ENCODE assay signal across 14 cellular contexts in genomic region chr16:19810817-19811731, GRCh38.
A peak's percentile ranks its signal among the peaks of the same experiment; 100 is the strongest.
DNase-seq lines count a peak whose midpoint lies in the region; TF ChIP-seq lines count a peak whose summit lies in the region.
"Had no signal": no experiment of that assay in that cellular context is flagged by ENCODE, and none has a peak within 500 bp of the region (broad histone marks: within the 10 kb centered on the region; RNA-seq: fewer than 3 reads in every experiment).

No MANE protein-coding gene starts in this region.

- WGBS in prostate gland: 63% methylated on average over 13 of the region's 13 CpGs

- H3K9me3 Mint-ChIP-seq in activated naive CD4-positive, alpha-beta T cell treated with anti-CD3 and anti-CD28 coated beads for 36 hours: peaks cover 8% of the 10 kb centered on the region

- no peaks in the 10 kb centered on the region for H3K79me2 ChIP-seq in osteoblast (ENCODE audit: insufficient read depth, low read length)

- no peak for TF ChIP-seq CTCF in epithelial cell of proximal tubule (conservative IDR thresholded peaks at IDR 0.05; ENCODE audit: low read depth, low read length)
- no peak for TF ChIP-seq CTCF in osteoblast (IDR thresholded peaks at IDR 0.05; ENCODE audit: extremely low read depth, low read depth, low read length)
- TF ChIP-seq CTCF in prostate gland (IDR thresholded peaks at IDR 0.05): no peak

- CTCF ChIA-PET in activated naive CD4-positive, alpha-beta T cell treated with anti-CD3 and anti-CD28 coated beads for 36 hours (lab: Charles Lee): interaction anchor here (0.8 kb wide), 1 partner anchor 243 kb away, joined by 3 read pairs; no protein-coding TSS in a partner anchor

- H3K27ac Mint-ChIP-seq in activated naive CD4-positive, alpha-beta T cell treated with anti-CD3 and anti-CD28 coated beads for 36 hours: no peak overlapping the region
- H3K27ac Mint-ChIP-seq: activated naive CD8-positive, alpha-beta T cell treated with anti-CD3 and anti-CD28 coated beads, Interleukin-2, amount 10 ng/mL, durations not matched to agents 7 days and 5 days had no signal

- no peaks in the 10 kb centered on the region for H3K27me3 Mint-ChIP-seq in activated naive CD4-positive, alpha-beta T cell treated with anti-CD3 and anti-CD28 coated beads for 36 hours (ENCODE audit: low read depth)

- H2AFZ ChIP-seq in osteoblast (ENCODE audit: low read length): no peak overlapping the region

- H3K4me3 Mint-ChIP-seq in activated naive CD4-positive, alpha-beta T cell treated with anti-CD3 and anti-CD28 coated beads for 36 hours: no peak overlapping the region
- H3K4me3 Mint-ChIP-seq: activated naive CD8-positive, alpha-beta T cell treated with anti-CD3 and anti-CD28 coated beads, Interleukin-2, amount 10 ng/mL, durations not matched to agents 7 days and 5 days had no signal

- H3K27ac ChIP-seq in osteoblast (ENCODE audit: low read depth, low read length): peak overlapping the region; percentile 0
- no peak overlapping the region for H3K27ac ChIP-seq in prostate gland
- H3K27ac ChIP-seq: testis had no signal

- peaks cover 10% of the 10 kb centered on the region for H3K4me1 Mint-ChIP-seq in activated naive CD4-positive, alpha-beta T cell treated with anti-CD3 and anti-CD28 coated beads for 36 hours (ENCODE audit: low read depth)

- no peaks in the 10 kb centered on the region for H3K36me3 Mint-ChIP-seq in activated naive CD4-positive, alpha-beta T cell treated with anti-CD3 and anti-CD28 coated beads for 36 hours (ENCODE audit: low read depth)

- no peak for TF ChIP-seq POLR2A in prostate gland (IDR thresholded peaks at IDR 0.05)

- H3K4me1 ChIP-seq in osteoblast (ENCODE audit: insufficient read depth, low read length): peaks cover 8% of the 10 kb centered on the region
- H3K4me1 ChIP-seq in prostate gland (replicated peaks): no peaks in the 10 kb centered on the region

- intact Hi-C loops in activated naive CD4-positive, alpha-beta T cell treated with anti-CD3 and anti-CD28 coated beads for 36 hours (cut with micrococcal nuclease): no loop called here
- intact Hi-C loops in prostate gland (cut with DNase I): no loop called here

- DNase-seq in COLO829 (ENCODE audit: low spot score) (peak; percentile 27), RKO (ENCODE audit: low spot score) (peak; percentile 10), epithelial cell of proximal tubule (ENCODE audit: low read depth) (peak; percentile 98), osteoblast (ENCODE audit: insufficient read length, low spot score, missing footprints) (peak; percentile 76), NCI-H128 (lab: John Stamatoyannopoulos, UW; ENCODE audit: unreplicated experiment) (no peak), prostate gland (ENCODE audit: low spot score) (no peak), DMS53 (lab: John Stamatoyannopoulos, UW) (no peak)
- DNase-seq in activated naive CD4-positive, alpha-beta T cell treated with anti-CD3 and anti-CD28 coated beads for 36 hours: no peak
- DNase-seq: activated CD4-positive, alpha-beta T cell treated with anti-CD3 and anti-CD28 coated beads for 48 hours; activated naive CD8-positive, alpha-beta T cell treated with anti-CD3 and anti-CD28 coated beads, Interleukin-2, amount 10 ng/mL, durations not matched to agents 7 days and 5 days; gastrocnemius medialis; NCI-H1105 treated with DMSO at 0.1 percent for 48 hours; stimulated activated CD4-positive, alpha-beta T cell treated with anti-CD3 and anti-CD28 coated beads, Interleukin-4, amount 100 ng/mL, for 1 hour; testis had no signal

- H3K9me3 ChIP-seq in osteoblast (ENCODE audit: low read depth, low read length) (no peaks in the 10 kb centered on the region), prostate gland (no peaks in the 10 kb centered on the region)
- H3K9me3 ChIP-seq: testis had no signal

- no peaks in the 10 kb centered on the region for H3K36me3 ChIP-seq in osteoblast (ENCODE audit: insufficient read depth, low read length)
- no peaks in the 10 kb centered on the region for H3K36me3 ChIP-seq in prostate gland
- H3K36me3 ChIP-seq: gastrocnemius medialis had no signal

- H3K27me3 ChIP-seq in osteoblast (ENCODE audit: insufficient read depth, low read length): no peaks in the 10 kb centered on the region
- H3K27me3 ChIP-seq in prostate gland (replicated peaks; ENCODE audit: insufficient read depth): no peaks in the 10 kb centered on the region
- H3K27me3 ChIP-seq: gastrocnemius medialis, testis had no signal

- H4K20me1 ChIP-seq in osteoblast (ENCODE audit: insufficient read depth, low read length): no peaks in the 10 kb centered on the region

- peak overlapping the region; percentile 35 for H3K4me2 ChIP-seq in osteoblast (ENCODE audit: insufficient read depth, low read length)

- H3K4me3 ChIP-seq in epithelial cell of proximal tubule (ENCODE audit: low read depth, low read length) (no peak overlapping the region), osteoblast (ENCODE audit: insufficient read depth, low read length) (no peak overlapping the region), prostate gland (no peak overlapping the region)
- H3K4me3 ChIP-seq: gastrocnemius medialis, testis had no signal

Comparison
In these comparisons a context has a peak if more than half of its experiments do, and no peak if none do; other contexts are left out.
1. DNase-seq: peak in COLO829 (single experiment), RKO (single experiment), epithelial cell of proximal tubule (single experiment) and osteoblast (single experiment); none in NCI-H128 (single experiment), activated naive CD4-positive, alpha-beta T cell treated with anti-CD3 and anti-CD28 coated beads for 36 hours (single experiment), prostate gland (single experiment) and DMS53 (single experiment).